In genomic region chr4:337932-338758, GRCh38 we compare ENCODE assay signal across 8 cellular contexts. TPM values are rescaled to one million over a fixed set of nuclear protein-coding genes. Genes with fewer than 3 reads are reported as not detected.
DNase-seq lines count a peak whose midpoint lies in the region; ATAC-seq and TF ChIP-seq lines count a peak whose summit lies in the region.

No MANE protein-coding gene starts in this region.

- ATAC-seq in GM19395 (IDR thresholded peaks at IDR 0.05; ENCODE audit: unreplicated experiment) (peak; percentile 48), HG03558 (IDR thresholded peaks at IDR 0.05; ENCODE audit: extremely low read depth, unreplicated experiment) (peak; percentile 4), esophagus mucosa (peak; percentile 32)

- H3K27me3 Mint-ChIP-seq in nephron progenitor cell (ENCODE audit: low read depth, poor library complexity): peaks cover 46% of the 10 kb centered on the region

- H3K4me3 Mint-ChIP-seq in nephron progenitor cell: peak overlapping the region; percentile 100

- peak overlapping the region; percentile 94 for H3K4me3 ChIP-seq in BE2C (ENCODE audit: low read depth, low read length)

- no peaks in the 10 kb centered on the region for H3K27me3 ChIP-seq in BE2C

- peaks cover 20% of the 10 kb centered on the region for H3K4me1 Mint-ChIP-seq in nephron progenitor cell

- peaks cover 33% of the 10 kb centered on the region for H3K36me3 ChIP-seq in BE2C

- H3K9me3 Mint-ChIP-seq in nephron progenitor cell: peaks cover 88% of the 10 kb centered on the region

- peak overlapping the region; percentile 77 for H3K27ac ChIP-seq in substantia nigra (ENCODE audit: low read depth, low read length, poor library complexity, severe bottlenecking)

- no peak for TF ChIP-seq CTCF in BE2C (IDR thresholded peaks at IDR 0.05; ENCODE audit: low read depth, low read length)
- no peak for TF ChIP-seq CTCF in nephron progenitor cell (IDR thresholded peaks at IDR 0.05)

- H3K36me3 Mint-ChIP-seq in nephron progenitor cell (ENCODE audit: low read depth): peaks cover 57% of the 10 kb centered on the region

- peaks cover 4% of the 10 kb centered on the region for H3K9me3 ChIP-seq in BE2C

- peak overlapping the region; percentile 100 for H3K27ac Mint-ChIP-seq in nephron progenitor cell

- DNase-seq in BE2C: peak; percentile 52
- peak; percentile 87 for DNase-seq in activated CD8-positive, alpha-beta memory T cell treated with anti-CD3 and anti-CD28 coated beads for 24 hours
- peak; percentile 58 for DNase-seq in nephron progenitor cell
- peak in 14 of 49 donors; percentile 19 to 59 (median 42) for DNase-seq in substantia nigra (lab: John Stamatoyannopoulos, UW)
- no peak for DNase-seq in NCI-H2171 (lab: John Stamatoyannopoulos, UW)

- H3K4me1 ChIP-seq in BE2C: no peaks in the 10 kb centered on the region

RNA-seq across cellular contexts. Expression of gene ZNF141, which starts 0.5 kb away (rescaled TPM):
- 5.4 TPM for polyA plus RNA-seq in BE2C (2012; ENCODE audit: insufficient read depth, insufficient read length, low read depth)
- 7.8 TPM for total RNA-seq in esophagus mucosa

RNA-seq across cellular contexts. Expression of gene ZNF732, which starts 32.9 kb away (rescaled TPM):
- 0.22 TPM for polyA plus RNA-seq in BE2C (2012; ENCODE audit: insufficient read depth, insufficient read length, low read depth)
- 0.88 TPM for total RNA-seq in esophagus mucosa
